In genomic region chr5:79069488-79070001, GRCh38 we compare ENCODE assay signal across 10 cellular contexts. TPM values are rescaled to one million over a fixed set of nuclear protein-coding genes. Genes with fewer than 3 reads are reported as not detected.
DNase-seq lines count a peak whose midpoint lies in the region; ATAC-seq and TF ChIP-seq lines count a peak whose summit lies in the region.
"Had no signal": no experiment of that assay in that cellular context is flagged by ENCODE, and none has a peak within 500 bp of the region (broad histone marks: within the 10 kb centered on the region; RNA-seq: fewer than 3 reads in every experiment).

TSS of gene BHMT2 (plus strand) at chr5:79069767. CDS start at chr5:79069783, 16 bp downstream.
TSS of gene DMGDH (minus strand) at chr5:79069674. CDS start at chr5:79069620, 54 bp downstream.

- H3K4me1 ChIP-seq in mammary epithelial cell (ENCODE audit: insufficient read depth, low read length): peaks cover 7% of the 10 kb centered on the region
- H3K4me1 ChIP-seq in naive thymus-derived CD4-positive, alpha-beta T cell (ENCODE audit: control insufficient read depth in 2 of 2, insufficient read depth in 2 of 2, low read length in 2 of 2): no peaks in the 10 kb centered on the region
- no peaks in the 10 kb centered on the region for H3K4me1 ChIP-seq in CD8-positive, alpha-beta T cell (ENCODE audit: insufficient read depth, low read length)

- intact Hi-C loops in mammary epithelial cell (cut with micrococcal nuclease): no loop called here
- intact Hi-C loops in naive thymus-derived CD4-positive, alpha-beta T cell (cut with micrococcal nuclease): no loop called here
- intact Hi-C loops in CD8-positive, alpha-beta T cell (cut with DNase I, micrococcal nuclease): no loop called here

- no peaks in the 10 kb centered on the region for H3K36me3 ChIP-seq in mammary epithelial cell (ENCODE audit: insufficient read depth, low read length)
- H3K36me3 ChIP-seq in kidney epithelial cell (ENCODE audit: control insufficient read depth, insufficient read depth, low read length): no peaks in the 10 kb centered on the region
- H3K36me3 ChIP-seq in naive thymus-derived CD4-positive, alpha-beta T cell (ENCODE audit: control insufficient read depth in 2 of 3, insufficient read depth in 3 of 3, low read length in 3 of 3): no peaks in the 10 kb centered on the region
- no peaks in the 10 kb centered on the region for H3K36me3 ChIP-seq in CD8-positive, alpha-beta T cell (ENCODE audit: insufficient read depth, low read length)

- H3K9ac ChIP-seq in mammary epithelial cell (ENCODE audit: insufficient read depth, low read length): no peak within 1 kb of the TSS

- no peak within 1 kb of the TSS for H3K27ac Mint-ChIP-seq in stimulated activated naive CD8-positive, alpha-beta T cell treated with anti-CD3 and anti-CD28 coated beads, Interleukin-15, amount 100 ng/mL, for 72 hours
- H3K27ac Mint-ChIP-seq in naive thymus-derived CD4-positive, alpha-beta T cell: no peak within 1 kb of the TSS
- H3K27ac Mint-ChIP-seq in CD8-positive, alpha-beta T cell: no peak within 1 kb of the TSS

- CTCF ChIA-PET in mammary epithelial cell (lab: Charles Lee; ENCODE audit: low non-redundant PET): no interaction called here
- CTCF ChIA-PET in naive thymus-derived CD4-positive, alpha-beta T cell (lab: Charles Lee): no interaction called here
- CTCF ChIA-PET in CD8-positive, alpha-beta T cell (lab: Charles Lee): no interaction called here

- no peak for DNase-seq in HFF-Myc (ENCODE audit: extremely low read depth, low read depth)
- no peak for DNase-seq in mammary epithelial cell
- no peak for DNase-seq in kidney epithelial cell (ENCODE audit: low read depth)
- DNase-seq in stimulated activated naive CD8-positive, alpha-beta T cell treated with anti-CD3 and anti-CD28 coated beads, Interleukin-15, amount 100 ng/mL, for 72 hours: peak in 1 of 2 donors; percentile 7
- no peak for DNase-seq in naive thymus-derived CD4-positive, alpha-beta T cell
- no peak for DNase-seq in CD8-positive, alpha-beta T cell
- DNase-seq: NCI-H187 had no signal

- H3K27me3 Mint-ChIP-seq in stimulated activated naive CD8-positive, alpha-beta T cell treated with anti-CD3 and anti-CD28 coated beads, Interleukin-15, amount 100 ng/mL, for 72 hours: peaks cover 47% of the 10 kb centered on the region
- H3K27me3 Mint-ChIP-seq in naive thymus-derived CD4-positive, alpha-beta T cell: peaks cover 28 to 40% (median 34%) of the 10 kb centered on the region in 5 donors
- H3K27me3 Mint-ChIP-seq in CD8-positive, alpha-beta T cell (ENCODE audit: low read depth): peaks cover 39% of the 10 kb centered on the region

- peak within 1 kb of the TSS in 1 of 2 donors; percentile 33 for H3K4me3 Mint-ChIP-seq in stimulated activated naive CD8-positive, alpha-beta T cell treated with anti-CD3 and anti-CD28 coated beads, Interleukin-15, amount 100 ng/mL, for 72 hours
- peak within 1 kb of the TSS in 2 of 10 donors; percentile 20 to 29 for H3K4me3 Mint-ChIP-seq in naive thymus-derived CD4-positive, alpha-beta T cell
- no peak within 1 kb of the TSS for H3K4me3 Mint-ChIP-seq in CD8-positive, alpha-beta T cell

- no peak for TF ChIP-seq CTCF in HFF-Myc (IDR thresholded peaks at IDR 0.05; ENCODE audit: low read depth, low read length, missing control alignments)
- no peak for TF ChIP-seq CTCF in mammary epithelial cell (conservative IDR thresholded peaks at IDR 0.05 in 1 of 2, IDR thresholded peaks at IDR 0.05 in 1 of 2; ENCODE audit: extremely low read depth in 1 of 2, insufficient read depth in 1 of 2, low read depth in 1 of 2, low read length in 2 of 2)
- TF ChIP-seq CTCF in kidney epithelial cell (IDR thresholded peaks at IDR 0.05; ENCODE audit: insufficient read depth, low read length, poor library complexity, severe bottlenecking): no peak
- no peak for TF ChIP-seq CTCF in CD8-positive, alpha-beta T cell (IDR thresholded peaks at IDR 0.05)

- H3K27me3 ChIP-seq in mammary epithelial cell (ENCODE audit: insufficient read depth, low read length) (no peaks in the 10 kb centered on the region), kidney epithelial cell (ENCODE audit: control insufficient read depth, insufficient read depth, low read length) (no peaks in the 10 kb centered on the region)
- H3K27me3 ChIP-seq in naive thymus-derived CD4-positive, alpha-beta T cell (ENCODE audit: control insufficient read depth in 2 of 2, insufficient read depth in 2 of 2, low read length in 2 of 2): no peaks in the 10 kb centered on the region
- H3K27me3 ChIP-seq in CD8-positive, alpha-beta T cell (ENCODE audit: insufficient read depth, low read length): no peaks in the 10 kb centered on the region

- H3K9me3 ChIP-seq in mammary epithelial cell (replicated peaks; ENCODE audit: insufficient read depth, low read length): peaks cover 4% of the 10 kb centered on the region
- H3K9me3 ChIP-seq in naive thymus-derived CD4-positive, alpha-beta T cell (ENCODE audit: control insufficient read depth in 2 of 3, low read length in 3 of 3): no peaks in the 10 kb centered on the region
- H3K9me3 ChIP-seq in CD8-positive, alpha-beta T cell (ENCODE audit: low read length): no peaks in the 10 kb centered on the region

- peaks cover 0 to 7% (median 0%) of the 10 kb centered on the region in 5 donors for H3K36me3 Mint-ChIP-seq in naive thymus-derived CD4-positive, alpha-beta T cell
- no peaks in the 10 kb centered on the region for H3K36me3 Mint-ChIP-seq in CD8-positive, alpha-beta T cell

- dilution Hi-C loops in mammary epithelial cell (cut with HindIII; ENCODE audit: low sequenced_read_pairs): no loop called here

- H3K4me3 ChIP-seq in HFF-Myc (replicated peaks; ENCODE audit: low read depth, low read length) (peak within 1 kb of the TSS; percentile 21), mammary epithelial cell (replicated peaks in 1 of 3; ENCODE audit: insufficient read depth in 1 of 3, low read depth in 2 of 3, low read length in 3 of 3) (peak within 1 kb of the TSS in 2 of 3 experiments; percentile 14 to 24), kidney epithelial cell (ENCODE audit: low read depth, low read length) (peak within 1 kb of the TSS; percentile 22)
- H3K4me3 ChIP-seq in naive thymus-derived CD4-positive, alpha-beta T cell (ENCODE audit: low read length): no peak within 1 kb of the TSS
- no peak within 1 kb of the TSS for H3K4me3 ChIP-seq in CD8-positive, alpha-beta T cell (ENCODE audit: low read depth, low read length)

- peak within 1 kb of the TSS; percentile 79 for H2AFZ ChIP-seq in mammary epithelial cell (ENCODE audit: low read depth, low read length)

- 11% methylated on average over 11 of the region's 55 CpGs for WGBS in mammary epithelial cell (ENCODE audit: low coverage, missing lambda C conversion rate)

- no peak within 1 kb of the TSS for H3K27ac ChIP-seq in mammary epithelial cell (ENCODE audit: insufficient read depth, low read depth, low read length)
- no peak within 1 kb of the TSS for H3K27ac ChIP-seq in naive thymus-derived CD4-positive, alpha-beta T cell (ENCODE audit: low read depth, low read length)
- H3K27ac ChIP-seq in CD8-positive, alpha-beta T cell (ENCODE audit: low read depth, low read length): no peak within 1 kb of the TSS

- H3K4me1 Mint-ChIP-seq in stimulated activated naive CD8-positive, alpha-beta T cell treated with anti-CD3 and anti-CD28 coated beads, Interleukin-15, amount 100 ng/mL, for 72 hours: peaks cover 4% of the 10 kb centered on the region
- H3K4me1 Mint-ChIP-seq in naive thymus-derived CD4-positive, alpha-beta T cell: peaks cover 0 to 5% (median 0%) of the 10 kb centered on the region in 7 donors
- H3K4me1 Mint-ChIP-seq in CD8-positive, alpha-beta T cell (ENCODE audit: low read depth): peaks cover 2% of the 10 kb centered on the region

- in situ Hi-C loops in mammary epithelial cell (cut with MboI; ENCODE audit: low sequenced_read_pairs in 2 of 2): no loop called here

- H3K4me2 ChIP-seq in mammary epithelial cell (ENCODE audit: insufficient read depth, low read depth, low read length): peak within 1 kb of the TSS; percentile 78

- peak; percentile 68 for ATAC-seq in stimulated activated naive CD8-positive, alpha-beta T cell treated with anti-CD3 and anti-CD28 coated beads, Interleukin-15, amount 100 ng/mL, for 72 hours
- no peak for ATAC-seq in naive thymus-derived CD4-positive, alpha-beta T cell
- no peak for ATAC-seq in CD8-positive, alpha-beta T cell
- ATAC-seq in GM21390 (IDR thresholded peaks at IDR 0.05; ENCODE audit: unreplicated experiment): no peak
- no peak for ATAC-seq in HG03342 (IDR thresholded peaks at IDR 0.05; ENCODE audit: unreplicated experiment)
- ATAC-seq: HCT116 had no signal

- H4K20me1 ChIP-seq in mammary epithelial cell (ENCODE audit: insufficient read depth, low read length): no peaks in the 10 kb centered on the region

- no TSS peak for BruUV-seq in mammary epithelial cell (replicated peaks; lab: Mats Ljungman, UMichigan)

- no peaks in the 10 kb centered on the region for H3K79me2 ChIP-seq in mammary epithelial cell (ENCODE audit: insufficient read depth, low read length)

- POLR2A ChIA-PET in naive thymus-derived CD4-positive, alpha-beta T cell (lab: Charles Lee): no interaction called here
- POLR2A ChIA-PET in CD8-positive, alpha-beta T cell (lab: Charles Lee): no interaction called here

- H3K9me3 Mint-ChIP-seq in stimulated activated naive CD8-positive, alpha-beta T cell treated with anti-CD3 and anti-CD28 coated beads, Interleukin-15, amount 100 ng/mL, for 72 hours: no peaks in the 10 kb centered on the region
- H3K9me3 Mint-ChIP-seq in naive thymus-derived CD4-positive, alpha-beta T cell: peaks cover 0 to 5% (median 1%) of the 10 kb centered on the region in 11 donors
- no peaks in the 10 kb centered on the region for H3K9me3 Mint-ChIP-seq in CD8-positive, alpha-beta T cell

RNA-seq across cellular contexts. Expression of gene BHMT2, which starts in this region (rescaled TPM):
- total RNA-seq in mammary epithelial cell (under 1 TPM in 1 of 2 donors, not detected in 1; 0.17 TPM), kidney epithelial cell (3.7 and 4.2 TPM in 2 replicates)
- 0.03 TPM for polyA plus RNA-seq in mammary epithelial cell
- polyA minus RNA-seq in mammary epithelial cell: not detected
- total RNA-seq in naive thymus-derived CD4-positive, alpha-beta T cell: not detected
- polyA plus RNA-seq in naive thymus-derived CD4-positive, alpha-beta T cell: not detected
- total RNA-seq in CD8-positive, alpha-beta T cell: not detected

RNA-seq across cellular contexts. Expression of gene DMGDH, which starts in this region (rescaled TPM):
- 1 to 10 TPM; 2.5 to 3.8 TPM for total RNA-seq in mammary epithelial cell
- polyA plus RNA-seq in mammary epithelial cell: not detected
- not detected for polyA minus RNA-seq in mammary epithelial cell
- total RNA-seq in kidney epithelial cell: 2.9 and 4.2 TPM in 2 replicates
- total RNA-seq in naive thymus-derived CD4-positive, alpha-beta T cell: 1 to 10 TPM in 1 of 5 experiments, under 1 TPM in 3, not detected in 1; 0.58 to 2.1 (median 0.73) TPM
- under 1 TPM in 1 of 2 donors, not detected in 1; 0.35 TPM for polyA plus RNA-seq in naive thymus-derived CD4-positive, alpha-beta T cell
- under 1 TPM in 1 of 2 experiments, not detected in 1; 0.90 TPM for total RNA-seq in CD8-positive, alpha-beta T cell

Comparison
In these comparisons a context has a peak if more than half of its experiments do, and no peak if none do; other contexts are left out.
1. H3K4me3 ChIP-seq: peak in HFF-Myc (single experiment), mammary epithelial cell (2 of 3) and kidney epithelial cell (single experiment); none in naive thymus-derived CD4-positive, alpha-beta T cell (single experiment) and CD8-positive, alpha-beta T cell (single experiment).